In the genomic region with DNA sequence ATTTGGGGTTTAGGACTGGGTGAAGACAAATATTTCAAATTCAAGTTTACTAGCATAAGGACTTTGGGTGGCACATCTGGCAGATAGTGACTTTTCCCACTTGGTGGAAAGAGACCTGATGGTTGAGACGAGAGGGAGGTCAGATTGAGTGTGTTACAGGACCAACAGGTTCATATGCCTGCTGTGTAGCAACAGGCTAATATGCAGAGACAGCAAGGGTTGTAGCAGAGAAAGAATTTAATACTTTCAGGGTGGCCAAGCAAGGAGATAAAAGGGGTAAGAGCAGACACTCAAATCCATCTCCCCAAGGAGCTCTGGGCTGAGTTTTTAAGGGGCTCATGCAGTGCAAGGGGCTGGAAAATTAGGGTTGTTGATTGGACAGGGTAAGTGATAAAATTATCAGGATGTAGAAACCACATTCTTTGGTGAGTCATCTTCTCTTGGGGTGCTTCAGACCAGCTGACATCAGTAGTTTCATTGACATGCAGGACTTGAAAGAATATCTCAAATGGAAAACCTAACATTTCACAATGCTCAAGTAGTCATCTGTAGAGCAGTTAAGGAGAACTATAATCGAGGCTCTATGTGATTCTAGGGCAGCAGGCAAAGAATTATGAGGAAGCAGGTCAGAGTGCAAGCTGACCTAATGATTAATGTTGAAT, we compare ENCODE assay signal across 16 cellular contexts. TPM values are rescaled to one million over a fixed set of nuclear protein-coding genes. Genes with fewer than 3 reads are reported as not detected.
A peak's percentile ranks its signal among the peaks of the same experiment; 100 is the strongest.
DNase-seq lines count a peak whose midpoint lies in the region; ATAC-seq and TF ChIP-seq lines count a peak whose summit lies in the region.
"Had no signal": no experiment of that assay in that cellular context is flagged by ENCODE, and none has a peak within 500 bp of the region (broad histone marks: within the 10 kb centered on the region; RNA-seq: fewer than 3 reads in every experiment).

No MANE protein-coding gene starts in this region.

- peaks cover 31% of the 10 kb centered on the region for H3K27me3 Mint-ChIP-seq in activated CD4-positive, alpha-beta T cell treated with anti-CD3 and anti-CD28 coated beads for 36 hours

- no peak overlapping the region for H3K4me3 Mint-ChIP-seq in activated CD4-positive, alpha-beta T cell treated with anti-CD3 and anti-CD28 coated beads for 36 hours

- no peak for TF ChIP-seq POLR2A in adrenal gland (IDR thresholded peaks at IDR 0.05)

- no peaks in the 10 kb centered on the region for H3K4me1 ChIP-seq in adrenal gland (replicated peaks in 1 of 2)
- H3K4me1 ChIP-seq: body of pancreas, esophagus squamous epithelium, transverse colon had no signal

- peak; percentile 93 for ATAC-seq in activated CD4-positive, alpha-beta T cell treated with anti-CD3 and anti-CD28 coated beads for 36 hours
- ATAC-seq: body of pancreas, SK-N-SH treated with all-trans-retinoic acid at 6 μM for 48 hours had no signal

- no peaks in the 10 kb centered on the region for H3K36me3 Mint-ChIP-seq in activated CD4-positive, alpha-beta T cell treated with anti-CD3 and anti-CD28 coated beads for 36 hours (ENCODE audit: low read depth)

- peaks cover 22% of the 10 kb centered on the region for H3K4me1 Mint-ChIP-seq in activated CD4-positive, alpha-beta T cell treated with anti-CD3 and anti-CD28 coated beads for 36 hours

- in situ Hi-C loops in brain microvascular endothelial cell (cut with HindIII; ENCODE audit: low pct_ligation_motif_present, low sequenced_read_pairs), result no loop called here

- POLR2A ChIA-PET in activated CD4-positive, alpha-beta T cell treated with anti-CD3 and anti-CD28 coated beads for 36 hours (lab: Charles Lee), result no interaction called here

- H3K36me3 ChIP-seq in brain microvascular endothelial cell (replicated peaks) (no peaks in the 10 kb centered on the region), adrenal gland (replicated peaks in 1 of 2) (no peaks in the 10 kb centered on the region)
- H3K36me3 ChIP-seq: esophagus squamous epithelium, transverse colon had no signal

- H3K27me3 ChIP-seq in brain microvascular endothelial cell (replicated peaks) (peaks cover 14% of the 10 kb centered on the region), adrenal gland (peaks cover 30% of the 10 kb centered on the region)
- H3K27me3 ChIP-seq: body of pancreas had no signal

- H3K27ac ChIP-seq in brain microvascular endothelial cell (no peak overlapping the region), adrenal gland (no peak overlapping the region)
- H3K27ac ChIP-seq: body of pancreas, esophagus squamous epithelium, transverse colon had no signal

- no peak for DNase-seq in activated CD4-positive, alpha-beta T cell treated with anti-CD3 and anti-CD28 coated beads for 36 hours
- DNase-seq in activated CD4-positive, alpha-beta T cell treated with anti-CD3 and anti-CD28 coated beads for 48 hours, result no peak
- DNase-seq in RKO (ENCODE audit: low spot score), result peak; percentile 2
- DNase-seq in brain microvascular endothelial cell, result peak; percentile 26
- DNase-seq in skeletal muscle cell (ENCODE audit: low read depth), result peak; percentile 6
- no peak for DNase-seq in adrenal gland
- DNase-seq in NCI-H1092 treated with DMSO at 0.1 percent for 48 hours (lab: John Stamatoyannopoulos, UW), result no peak
- no peak for DNase-seq in epidermal melanocyte (ENCODE audit: insufficient read length, low spot score)
- DNase-seq: ACHN, body of pancreas, DMS79, esophagus squamous epithelium, NCI-H1048, NCI-H510A, transverse colon had no signal

- no peak overlapping the region for H3K27ac Mint-ChIP-seq in activated CD4-positive, alpha-beta T cell treated with anti-CD3 and anti-CD28 coated beads for 36 hours

- H3K4me3 ChIP-seq in brain microvascular endothelial cell (ENCODE audit: low read depth, low read length) (no peak overlapping the region), skeletal muscle cell (ENCODE audit: low read depth, low read length) (no peak overlapping the region), adrenal gland (no peak overlapping the region)
- H3K4me3 ChIP-seq: body of pancreas, esophagus squamous epithelium, transverse colon had no signal

- WGBS in adrenal gland, 4 donors, result 1 to 8% (median 5%) methylated on average over 2 of the region's 2 CpGs

- intact Hi-C loops in activated CD4-positive, alpha-beta T cell treated with anti-CD3 and anti-CD28 coated beads for 36 hours (cut with DNase I, micrococcal nuclease), result no loop called here
- intact Hi-C loops in adrenal gland (cut with DNase I), result no loop called here

- TF ChIP-seq CTCF in brain microvascular endothelial cell (IDR thresholded peaks at IDR 0.05; ENCODE audit: low read depth, low read length, missing control alignments), result no peak
- TF ChIP-seq CTCF in adrenal gland (IDR thresholded peaks at IDR 0.05), result no peak

- no peaks in the 10 kb centered on the region for H3K9me3 ChIP-seq in adrenal gland (replicated peaks in 1 of 3)
- H3K9me3 ChIP-seq: body of pancreas had no signal

- CTCF ChIA-PET in activated CD4-positive, alpha-beta T cell treated with anti-CD3 and anti-CD28 coated beads for 36 hours (lab: Charles Lee), result no interaction called here

- H3K9me3 Mint-ChIP-seq in activated CD4-positive, alpha-beta T cell treated with anti-CD3 and anti-CD28 coated beads for 36 hours (ENCODE audit: low read depth), result peaks cover 5% of the 10 kb centered on the region

RNA-seq across cellular contexts. Expression of a gene that starts 13.6 kb away (rescaled TPM):
- under 1 TPM; 0.53 to 0.56 TPM for total RNA-seq in activated CD4-positive, alpha-beta T cell treated with anti-CD3 and anti-CD28 coated beads for 36 hours
- not detected for total RNA-seq in adrenal gland
- not detected for polyA plus RNA-seq in adrenal gland
- total RNA-seq: body of pancreas, esophagus squamous epithelium, transverse colon had no signal

Comparison
In these comparisons a context has a peak if more than half of its experiments do, and no peak if none do; other contexts are left out.
1. DNase-seq: peak in RKO (single experiment), brain microvascular endothelial cell (single experiment) and skeletal muscle cell (single experiment); none in activated CD4-positive, alpha-beta T cell treated with anti-CD3 and anti-CD28 coated beads for 36 hours (single experiment), activated CD4-positive, alpha-beta T cell treated with anti-CD3 and anti-CD28 coated beads for 48 hours (single experiment), adrenal gland (0 of 7), NCI-H1092 treated with DMSO at 0.1 percent for 48 hours (single experiment) and epidermal melanocyte (single experiment).